In the genomic region with DNA sequence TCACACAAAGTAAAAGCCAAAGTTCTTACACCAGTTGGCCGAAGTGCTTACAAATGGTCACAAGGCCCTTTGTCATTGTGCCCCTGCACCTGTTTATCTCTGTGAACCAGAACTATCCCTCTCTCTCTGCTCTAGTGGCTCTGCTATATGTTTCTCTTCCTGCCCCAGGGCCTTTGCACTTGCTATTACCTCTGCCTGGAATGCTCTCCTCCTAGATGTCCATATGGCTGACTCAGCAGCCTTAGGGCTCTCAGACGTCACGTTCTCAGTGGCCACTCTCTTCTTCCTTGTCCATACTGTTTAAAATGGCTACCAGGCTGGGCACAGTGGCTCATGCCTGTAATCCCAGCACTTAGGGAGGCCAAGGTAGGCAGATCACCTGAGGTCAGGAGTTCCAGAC, we compare ENCODE assay signal across 22 cellular contexts. TPM values are rescaled to one million over a fixed set of nuclear protein-coding genes. Genes with fewer than 3 reads are reported as not detected.
A peak's percentile ranks its signal among the peaks of the same experiment; 100 is the strongest.
DNase-seq lines count a peak whose midpoint lies in the region; ATAC-seq, FAIRE-seq and TF ChIP-seq lines count a peak whose summit lies in the region.
"Had no signal": no experiment of that assay in that cellular context is flagged by ENCODE, and none has a peak within 500 bp of the region (broad histone marks: within the 10 kb centered on the region; RNA-seq: fewer than 3 reads in every experiment).

No MANE protein-coding gene starts in this region.

- H3K36me3 ChIP-seq in hepatocyte (replicated peaks; ENCODE audit: insufficient read depth, low read depth) (no peaks in the 10 kb centered on the region), GM23338 (ENCODE audit: insufficient read depth) (no peaks in the 10 kb centered on the region)
- H3K36me3 ChIP-seq: BLaER1 had no signal

- no peaks in the 10 kb centered on the region for H3F3A ChIP-seq in GM23338 (replicated peaks; ENCODE audit: low read depth)

- H3K4me3 ChIP-seq in A549, result no peak overlapping the region
- H3K4me3 ChIP-seq in hepatocyte, result no peak overlapping the region
- H3K4me3 ChIP-seq in GM23338, result no peak overlapping the region
- H3K4me3 ChIP-seq: BLaER1, GM12878, GM23248 had no signal

- H4K20me1 ChIP-seq in hepatocyte (ENCODE audit: insufficient read depth, poor library complexity, severe bottlenecking) (no peaks in the 10 kb centered on the region), GM23338 (replicated peaks; ENCODE audit: insufficient read depth) (no peaks in the 10 kb centered on the region)
- H4K20me1 ChIP-seq: BLaER1 had no signal

- FAIRE-seq in A549 (lab: Jason Lieb, UNC), result no peak
- FAIRE-seq: GM12878, GM19239 had no signal

- H3K79me2 ChIP-seq in hepatocyte (no peaks in the 10 kb centered on the region), GM23338 (replicated peaks; ENCODE audit: insufficient read depth) (no peaks in the 10 kb centered on the region)

- no peak for TF ChIP-seq POLR2A in A549 (IDR thresholded peaks at IDR 0.05; ENCODE audit: low read length)

- TF ChIP-seq CTCF in A549 (IDR thresholded peaks at IDR 0.05) (no peak), WTC11 (IDR thresholded peaks at IDR 0.05) (no peak), hepatocyte (IDR thresholded peaks at IDR 0.05; ENCODE audit: poor library complexity) (no peak), GM23338 (conservative IDR thresholded peaks at IDR 0.05; ENCODE audit: low read depth in 2 of 2) (no peak)

- peaks cover 5% of the 10 kb centered on the region for H3K4me1 Mint-ChIP-seq in activated CD4-positive, alpha-beta T cell treated with anti-CD3 and anti-CD28 coated beads for 36 hours
- no peaks in the 10 kb centered on the region for H3K4me1 Mint-ChIP-seq in WTC11
- no peaks in the 10 kb centered on the region for H3K4me1 Mint-ChIP-seq in GM23338
- H3K4me1 Mint-ChIP-seq: CD14-positive monocyte had no signal

- TF ChIP-seq RAD21 in A549 (conservative IDR thresholded peaks at IDR 0.05 in 1 of 2, IDR thresholded peaks at IDR 0.05 in 1 of 2), result no peak

- H3K9me3 ChIP-seq in A549, result no peaks in the 10 kb centered on the region
- no peaks in the 10 kb centered on the region for H3K9me3 ChIP-seq in hepatocyte (ENCODE audit: low read depth)
- H3K9me3 ChIP-seq: BLaER1 had no signal

- no peaks in the 10 kb centered on the region for H3K9me2 ChIP-seq in hepatocyte (replicated peaks; ENCODE audit: insufficient read depth)
- H3K9me2 ChIP-seq in GM23338 (ENCODE audit: insufficient read depth), result no peaks in the 10 kb centered on the region

- H3K4me2 ChIP-seq in A549, result no peak overlapping the region
- H3K4me2 ChIP-seq in hepatocyte, result no peak overlapping the region
- H3K4me2 ChIP-seq in GM23338, result no peak overlapping the region
- H3K4me2 ChIP-seq: BLaER1 had no signal

- TF ChIP-seq EP300 in A549 (IDR thresholded peaks at IDR 0.05), result no peak

- CTCF ChIA-PET in activated CD4-positive, alpha-beta T cell treated with anti-CD3 and anti-CD28 coated beads for 36 hours (lab: Charles Lee), result interaction anchor here (1.2 kb wide), 1 partner anchor 13 kb away, joined by 3 read pairs; no protein-coding TSS in a partner anchor
- CTCF ChIA-PET in A549 (lab: Yijun Ruan, JAX) (interaction anchor here (0.8 to 1.7 kb wide), 4 partner anchors 10 to 114 kb away, joined by 3 to 5 read pairs (median 3); no protein-coding TSS in a partner anchor), WTC11 (lab: Charles Lee) (no interaction called here)

- peaks cover 7% of the 10 kb centered on the region for H3K27me3 Mint-ChIP-seq in activated CD4-positive, alpha-beta T cell treated with anti-CD3 and anti-CD28 coated beads for 36 hours
- peaks cover 7% of the 10 kb centered on the region for H3K27me3 Mint-ChIP-seq in WTC11 (ENCODE audit: low read depth)
- H3K27me3 Mint-ChIP-seq in GM23338 (ENCODE audit: insufficient read depth, low read depth, poor library complexity), result peaks cover under 1% of the 10 kb centered on the region

- H3K27ac Mint-ChIP-seq in activated CD4-positive, alpha-beta T cell treated with anti-CD3 and anti-CD28 coated beads for 36 hours, result peak overlapping the region; percentile 2
- H3K27ac Mint-ChIP-seq in WTC11 (no peak overlapping the region), GM23338 (no peak overlapping the region)
- H3K27ac Mint-ChIP-seq: CD4-positive, alpha-beta memory T cell had no signal

- intact Hi-C loops in activated CD4-positive, alpha-beta T cell treated with anti-CD3 and anti-CD28 coated beads for 36 hours (cut with DNase I, micrococcal nuclease), result no loop called here

- H2AFZ ChIP-seq in hepatocyte (no peak overlapping the region), GM23338 (no peak overlapping the region)
- H2AFZ ChIP-seq: GM23248 had no signal

- H3K4me3 Mint-ChIP-seq in activated CD4-positive, alpha-beta T cell treated with anti-CD3 and anti-CD28 coated beads for 36 hours, result no peak overlapping the region
- H3K4me3 Mint-ChIP-seq in WTC11 (no peak overlapping the region), GM23338 (no peak overlapping the region)
- H3K4me3 Mint-ChIP-seq: CD14-positive monocyte; CD4-positive, alpha-beta memory T cell had no signal

- H3K4me1 ChIP-seq in A549, result peaks cover 7% of the 10 kb centered on the region; the same call in 2 of the 3 replicates
- H3K4me1 ChIP-seq in hepatocyte (ENCODE audit: insufficient read depth), result peaks cover 19% of the 10 kb centered on the region
- no peaks in the 10 kb centered on the region for H3K4me1 ChIP-seq in GM23338 (ENCODE audit: insufficient read depth)

- H3K27ac ChIP-seq in A549 (no peak overlapping the region), hepatocyte (peak overlapping the region; percentile 60), GM23338 (ENCODE audit: low read depth) (no peak overlapping the region)
- H3K27ac ChIP-seq: 22Rv1, BLaER1, GM23248 had no signal

- 90% methylated on average over 3 of the region's 3 CpGs for WGBS in A549 (ENCODE audit: missing lambda C conversion rate)
- WGBS in hepatocyte (ENCODE audit: low lambda C conversion rate, missing lambda C conversion rate), result 96% methylated on average over 3 of the region's 3 CpGs

- H3K36me3 Mint-ChIP-seq in activated CD4-positive, alpha-beta T cell treated with anti-CD3 and anti-CD28 coated beads for 36 hours (ENCODE audit: low read depth), result no peaks in the 10 kb centered on the region
- no peaks in the 10 kb centered on the region; the same call in 1 of the 2 replicates for H3K36me3 Mint-ChIP-seq in WTC11
- H3K36me3 Mint-ChIP-seq in GM23338 (ENCODE audit: low read depth), result no peaks in the 10 kb centered on the region
- H3K36me3 Mint-ChIP-seq: CD14-positive monocyte had no signal

- DNase-seq in activated CD4-positive, alpha-beta T cell treated with anti-CD3 and anti-CD28 coated beads for 36 hours, result no peak
- no peak for DNase-seq in activated CD4-positive, alpha-beta T cell treated with anti-CD3 and anti-CD28 coated beads, Interleukin-2, amount 50 U/mL, for 1 hour
- DNase-seq in A549 (ENCODE audit: low read depth in 1 of 2, low spot score in 1 of 2), result no peak
- DNase-seq in WTC11 (ENCODE audit: low spot score), result no peak
- no peak for DNase-seq in hepatocyte (ENCODE audit: low spot score)
- DNase-seq in GM23338 (ENCODE audit: low spot score), result no peak
- no peak for DNase-seq in RKO (ENCODE audit: low spot score)
- DNase-seq: Calu3; CD4-positive, alpha-beta memory T cell; DMS53; DND-41; EL; GM23248; H7; KBM-7 had no signal

- no peak for ATAC-seq in activated CD4-positive, alpha-beta T cell treated with anti-CD3 and anti-CD28 coated beads for 36 hours
- ATAC-seq in A549, result no peak
- no peak for ATAC-seq in WTC11
- no peak for ATAC-seq in HG02938 (IDR thresholded peaks at IDR 0.05; ENCODE audit: unreplicated experiment)
- no peak for ATAC-seq in GM23338
- ATAC-seq: GM12878, HCT116 had no signal

- POLR2A ChIA-PET in activated CD4-positive, alpha-beta T cell treated with anti-CD3 and anti-CD28 coated beads for 36 hours (lab: Charles Lee), result no interaction called here
- POLR2A ChIA-PET in A549 (lab: Yijun Ruan, JAX) (no interaction called here), WTC11 (lab: Charles Lee) (no interaction called here)

- no peaks in the 10 kb centered on the region for H3K9me3 Mint-ChIP-seq in activated CD4-positive, alpha-beta T cell treated with anti-CD3 and anti-CD28 coated beads for 36 hours (ENCODE audit: low read depth)
- H3K9me3 Mint-ChIP-seq in WTC11 (peaks cover 22% of the 10 kb centered on the region), GM23338 (peaks cover 4% of the 10 kb centered on the region; the same call in 2 of the 3 replicates)

- no peaks in the 10 kb centered on the region for H3K27me3 ChIP-seq in hepatocyte
- H3K27me3 ChIP-seq in GM23338 (ENCODE audit: insufficient read depth), result no peaks in the 10 kb centered on the region
- H3K27me3 ChIP-seq: BLaER1 had no signal

TF ChIP-seq in A549, 52 proteins besides CTCF, POLR2A, EP300 and RAD21:
- TF ChIP-seq CHD2 (IDR thresholded peaks at IDR 0.05; ENCODE audit: low read length, partially characterized antibody) (no peak), MAFK (IDR thresholded peaks at IDR 0.05; ENCODE audit: partially characterized antibody) (peak; percentile 67)

TF ChIP-seq in WTC11, 78 proteins besides CTCF, POLR2A, EP300 and RAD21:
- TF ChIP-seq TCF7 (CRISPR knock-in tag; IDR thresholded peaks at IDR 0.05; ENCODE audit: low read depth), result no peak
- TF ChIP-seq GTF2I (CRISPR knock-in tag; conservative IDR thresholded peaks at IDR 0.05), result 0 out of 2 replicates have a peak, but pooled peaks have one; percentile 59

TF ChIP-seq in GM23338, 12 proteins besides CTCF, POLR2A, EP300 and RAD21 (continues in another document):
- TF ChIP-seq ZNF114 (CRISPR knock-in tag; IDR thresholded peaks at IDR 0.05), result no peak
- TF ChIP-seq CREB1 (CRISPR knock-in tag; IDR thresholded peaks at IDR 0.05; ENCODE audit: low read depth), result no peak
- TF ChIP-seq EZH2phosphoT487 (IDR thresholded peaks at IDR 0.05; ENCODE audit: unreplicated experiment), result no peak

RNA-seq across cellular contexts. Expression of a gene that starts 38.8 kb away (rescaled TPM):
- total RNA-seq in activated CD4-positive, alpha-beta T cell treated with anti-CD3 and anti-CD28 coated beads for 36 hours, result 10 to 100 TPM; 34.6 to 41.7 TPM
- polyA plus RNA-seq in A549 (2011; rRNA removed), result 47.9 and 59.6 TPM in 2 replicates
- 11.5 and 12.2 TPM in 2 replicates for polyA plus RNA-seq in A549 (2012; cell fraction: cytosol; rRNA removed)
- 8.5 and 11.2 TPM in 2 replicates for polyA plus RNA-seq in A549 (2012; cell fraction: nucleus; rRNA removed)
- polyA plus RNA-seq in A549 (2017; fragmentation: RNase III; extraction: RNeasy Plus Mini Kit Qiagen cat#74134 plus additional on column Dnase treatment), result 42.4 to 44.4 TPM (median 44.2 TPM) in 3 replicates
- polyA minus RNA-seq in A549 (2011; rRNA and poly(A)+ RNA removed), result 26.1 and 29.9 TPM in 2 replicates
- total RNA-seq in WTC11 (2021), result 29.8 to 31.9 TPM (median 30.6 TPM) in 3 replicates
- total RNA-seq in hepatocyte, result 44.0 and 45.7 TPM in 2 replicates
- polyA plus RNA-seq in hepatocyte, result 28.8 and 31.0 TPM in 2 replicates
- total RNA-seq in GM23338 (2014; rRNA removed; shearing (Covaris generic)), result 45.3 and 46.2 TPM in 2 replicates
- polyA plus RNA-seq in GM23338 (2016; fragmentation: Nextera tagmentation; extraction: Ambion mirVana), result 46.0 and 61.3 TPM in 2 replicates
